28 cellular contexts compared by ENCODE assay signal in genomic region chr20:58128635-58129625, GRCh38.
DNase-seq lines count a peak whose midpoint lies in the region; TF ChIP-seq lines count a peak whose summit lies in the region.
"Had no signal": no experiment of that assay in that cellular context is flagged by ENCODE, and none has a peak within 500 bp of the region (broad histone marks: within the 10 kb centered on the region; RNA-seq: fewer than 3 reads in every experiment).

No MANE protein-coding gene starts in this region.

- H3K36me3 ChIP-seq in right atrium auricular region, result no peaks in the 10 kb centered on the region
- H3K36me3 ChIP-seq: left lung, neutrophil, right lobe of liver, spleen, stomach, transverse colon had no signal

- peaks cover 0 to 6% of the 10 kb centered on the region in 2 donors for H3K4me1 ChIP-seq in right atrium auricular region
- H3K4me1 ChIP-seq: right lobe of liver had no signal

- DNase-seq in right atrium auricular region (ENCODE audit: low spot score) (peak; percentile 43), cardiac septum (ENCODE audit: low spot score) (no peak), ecto neural progenitor cell (ENCODE audit: low spot score) (peak; percentile 42), retina (peak; percentile 1), NCI-H510A (lab: John Stamatoyannopoulos, UW) (no peak), NCI-H1694 (lab: John Stamatoyannopoulos, UW) (no peak), NOMO-1 (lab: John Stamatoyannopoulos, UW; ENCODE audit: unreplicated experiment in 2 of 2) (no peak)
- no peak for DNase-seq in NK-92 treated with Interleukin-12 subunit alpha and Interleukin-12 subunit beta, amount 100 ng/mL, for 24 hours (lab: John Stamatoyannopoulos, UW)
- DNase-seq: 8988T; activated CD4-positive, alpha-beta T cell treated with anti-CD3 and anti-CD28 coated beads for 1 hour; activated CD8-positive, alpha-beta T cell treated with anti-CD3 and anti-CD28 coated beads for 36 hours; activated T-cell treated with anti-CD3 and anti-CD28 coated beads for 4 hours; anterior cingulate cortex; CD4-positive, CD25-positive, alpha-beta regulatory T cell; endodermal cell; foreskin fibroblast; left lung; mesenchymal stem cell; NCI-H1092 treated with DMSO at 0.1 percent for 48 hours; NCI-H1930; NCI-H524 treated with DMSO at 0.1 percent for 48 hours; right lobe of liver; SHP77 treated with DMSO at 0.1 percent for 48 hours; spleen; stimulated activated CD4-positive, alpha-beta T cell treated with anti-CD3 and anti-CD28 coated beads, Interleukin-2, amount 100 ng/mL, for 48 hours; stomach; transverse colon had no signal

- no peak for TF ChIP-seq CTCF in right atrium auricular region (IDR thresholded peaks at IDR 0.05)

- intact Hi-C loops in cardiac septum (cut with DNase I), result no loop called here

- H3K9me3 ChIP-seq in right atrium auricular region, result peaks cover 0 to 7% of the 10 kb centered on the region in 2 donors
- H3K9me3 ChIP-seq: left lung, neutrophil, right lobe of liver, transverse colon had no signal

- no peak overlapping the region for H3K4me3 ChIP-seq in right atrium auricular region
- H3K4me3 ChIP-seq: left lung, right lobe of liver, spleen, stomach, transverse colon had no signal

- no peaks in the 10 kb centered on the region for H3K27me3 ChIP-seq in right atrium auricular region

- no peak overlapping the region for H3K27ac ChIP-seq in right atrium auricular region
- H3K27ac ChIP-seq: left lung, neutrophil, right lobe of liver, spleen, stomach had no signal

Comparison
In these comparisons a context has a peak if more than half of its experiments do, and no peak if none do; other contexts are left out.
1. DNase-seq: peak in right atrium auricular region (single experiment), ecto neural progenitor cell (single experiment) and retina (single experiment); none in cardiac septum (single experiment), NK-92 treated with Interleukin-12 subunit alpha and Interleukin-12 subunit beta, amount 100 ng/mL, for 24 hours (single experiment), NCI-H510A (single experiment), NCI-H1694 (single experiment) and NOMO-1 (0 of 2).